In the genomic region with DNA sequence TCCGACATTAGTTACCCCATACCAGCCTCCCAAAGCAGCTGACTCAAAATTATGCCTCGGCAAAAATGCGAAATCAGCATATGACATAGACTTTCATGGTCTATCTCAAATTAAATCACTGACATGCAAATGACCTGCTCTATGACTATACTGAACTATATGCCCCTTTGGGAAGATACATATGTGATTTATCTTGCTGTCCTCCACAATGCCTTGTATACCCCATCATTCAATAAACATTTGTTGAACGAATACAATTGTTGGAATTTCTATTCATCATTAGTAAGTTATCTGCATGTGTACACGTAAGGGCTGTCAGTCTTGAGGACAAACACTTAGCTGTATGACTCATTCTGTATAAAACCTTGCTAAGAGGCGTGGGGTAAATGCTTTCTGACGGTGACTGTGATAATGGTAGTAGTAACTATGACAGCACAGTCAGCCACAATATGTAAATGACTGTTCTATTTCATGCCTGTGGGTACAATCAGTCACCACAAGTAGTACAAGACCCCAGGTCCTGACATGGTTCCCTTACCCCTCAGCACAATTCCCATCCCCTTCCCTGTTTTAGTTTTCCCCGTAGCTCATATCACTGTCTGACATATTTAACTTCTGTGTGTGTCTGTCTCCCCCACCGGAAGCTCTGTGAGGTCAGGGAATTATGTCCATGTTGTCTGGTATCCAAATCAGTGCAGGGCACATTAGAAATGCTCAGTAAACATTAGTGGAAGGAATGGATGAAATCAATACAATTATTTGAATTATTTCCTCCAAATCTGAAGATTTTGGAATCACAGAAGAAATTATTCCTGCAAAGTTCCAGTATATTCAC, we compare ENCODE assay signal across 1 cellular context.
A peak's percentile ranks its signal among the peaks of the same experiment; 100 is the strongest.
TF ChIP-seq lines count a peak whose summit lies in the region.

No MANE protein-coding gene starts in this region.

TF ChIP-seq in GM12878, 131 proteins besides CTCF, POLR2A, EP300 and RAD21 (continued from another document and continues in another):
- TF ChIP-seq, protein P1, sequence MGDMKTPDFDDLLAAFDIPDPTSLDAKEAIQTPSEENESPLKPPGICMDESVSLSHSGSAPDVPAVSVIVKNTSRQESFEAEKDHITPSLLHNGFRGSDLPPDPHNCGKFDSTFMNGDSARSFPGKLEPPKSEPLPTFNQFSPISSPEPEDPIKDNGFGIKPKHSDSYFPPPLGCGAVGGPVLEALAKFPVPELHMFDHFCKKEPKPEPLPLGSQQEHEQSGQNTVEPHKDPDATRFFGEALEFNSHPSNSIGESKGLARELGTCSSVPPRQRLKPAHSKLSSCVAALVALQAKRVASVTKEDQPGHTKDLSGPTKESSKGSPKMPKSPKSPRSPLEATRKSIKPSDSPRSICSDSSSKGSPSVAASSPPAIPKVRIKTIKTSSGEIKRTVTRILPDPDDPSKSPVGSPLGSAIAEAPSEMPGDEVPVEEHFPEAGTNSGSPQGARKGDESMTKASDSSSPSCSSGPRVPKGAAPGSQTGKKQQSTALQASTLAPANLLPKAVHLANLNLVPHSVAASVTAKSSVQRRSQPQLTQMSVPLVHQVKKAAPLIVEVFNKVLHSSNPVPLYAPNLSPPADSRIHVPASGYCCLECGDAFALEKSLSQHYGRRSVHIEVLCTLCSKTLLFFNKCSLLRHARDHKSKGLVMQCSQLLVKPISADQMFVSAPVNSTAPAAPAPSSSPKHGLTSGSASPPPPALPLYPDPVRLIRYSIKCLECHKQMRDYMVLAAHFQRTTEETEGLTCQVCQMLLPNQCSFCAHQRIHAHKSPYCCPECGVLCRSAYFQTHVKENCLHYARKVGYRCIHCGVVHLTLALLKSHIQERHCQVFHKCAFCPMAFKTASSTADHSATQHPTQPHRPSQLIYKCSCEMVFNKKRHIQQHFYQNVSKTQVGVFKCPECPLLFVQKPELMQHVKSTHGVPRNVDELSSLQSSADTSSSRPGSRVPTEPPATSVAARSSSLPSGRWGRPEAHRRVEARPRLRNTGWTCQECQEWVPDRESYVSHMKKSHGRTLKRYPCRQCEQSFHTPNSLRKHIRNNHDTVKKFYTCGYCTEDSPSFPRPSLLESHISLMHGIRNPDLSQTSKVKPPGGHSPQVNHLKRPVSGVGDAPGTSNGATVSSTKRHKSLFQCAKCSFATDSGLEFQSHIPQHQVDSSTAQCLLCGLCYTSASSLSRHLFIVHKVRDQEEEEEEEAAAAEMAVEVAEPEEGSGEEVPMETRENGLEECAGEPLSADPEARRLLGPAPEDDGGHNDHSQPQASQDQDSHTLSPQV (IDR thresholded peaks at IDR 0.05) = peak; percentile 80; the same call in 1 of the 2 replicates
- no peak for TF ChIP-seq SUPT20H (IDR thresholded peaks at IDR 0.05; ENCODE audit: borderline replicate concordance, control insufficient read depth, low read depth, low read length)
- TF ChIP-seq PML (IDR thresholded peaks at IDR 0.05; ENCODE audit: low read length) = no peak
- TF ChIP-seq, protein P2, sequence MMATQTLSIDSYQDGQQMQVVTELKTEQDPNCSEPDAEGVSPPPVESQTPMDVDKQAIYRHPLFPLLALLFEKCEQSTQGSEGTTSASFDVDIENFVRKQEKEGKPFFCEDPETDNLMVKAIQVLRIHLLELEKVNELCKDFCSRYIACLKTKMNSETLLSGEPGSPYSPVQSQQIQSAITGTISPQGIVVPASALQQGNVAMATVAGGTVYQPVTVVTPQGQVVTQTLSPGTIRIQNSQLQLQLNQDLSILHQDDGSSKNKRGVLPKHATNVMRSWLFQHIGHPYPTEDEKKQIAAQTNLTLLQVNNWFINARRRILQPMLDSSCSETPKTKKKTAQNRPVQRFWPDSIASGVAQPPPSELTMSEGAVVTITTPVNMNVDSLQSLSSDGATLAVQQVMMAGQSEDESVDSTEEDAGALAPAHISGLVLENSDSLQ (IDR thresholded peaks at IDR 0.05) = peak; percentile 92
- TF ChIP-seq BACH1 (IDR thresholded peaks at IDR 0.05; ENCODE audit: borderline replicate concordance) = no peak
- no peak for TF ChIP-seq RELA (IDR thresholded peaks at IDR 0.05; ENCODE audit: borderline replicate concordance, partially characterized antibody)
- no peak for TF ChIP-seq NFYA (IDR thresholded peaks at IDR 0.05; ENCODE audit: borderline replicate concordance, low read depth, low read length)
- TF ChIP-seq, protein P3, sequence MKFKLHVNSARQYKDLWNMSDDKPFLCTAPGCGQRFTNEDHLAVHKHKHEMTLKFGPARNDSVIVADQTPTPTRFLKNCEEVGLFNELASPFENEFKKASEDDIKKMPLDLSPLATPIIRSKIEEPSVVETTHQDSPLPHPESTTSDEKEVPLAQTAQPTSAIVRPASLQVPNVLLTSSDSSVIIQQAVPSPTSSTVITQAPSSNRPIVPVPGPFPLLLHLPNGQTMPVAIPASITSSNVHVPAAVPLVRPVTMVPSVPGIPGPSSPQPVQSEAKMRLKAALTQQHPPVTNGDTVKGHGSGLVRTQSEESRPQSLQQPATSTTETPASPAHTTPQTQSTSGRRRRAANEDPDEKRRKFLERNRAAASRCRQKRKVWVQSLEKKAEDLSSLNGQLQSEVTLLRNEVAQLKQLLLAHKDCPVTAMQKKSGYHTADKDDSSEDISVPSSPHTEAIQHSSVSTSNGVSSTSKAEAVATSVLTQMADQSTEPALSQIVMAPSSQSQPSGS (IDR thresholded peaks at IDR 0.05; ENCODE audit: low read length) = no peak
- no peak for TF ChIP-seq ZNF622 (IDR thresholded peaks at IDR 0.05)
- TF ChIP-seq SP1 (IDR thresholded peaks at IDR 0.05; ENCODE audit: low read depth, low read length) = no peak
- TF ChIP-seq, protein P4, sequence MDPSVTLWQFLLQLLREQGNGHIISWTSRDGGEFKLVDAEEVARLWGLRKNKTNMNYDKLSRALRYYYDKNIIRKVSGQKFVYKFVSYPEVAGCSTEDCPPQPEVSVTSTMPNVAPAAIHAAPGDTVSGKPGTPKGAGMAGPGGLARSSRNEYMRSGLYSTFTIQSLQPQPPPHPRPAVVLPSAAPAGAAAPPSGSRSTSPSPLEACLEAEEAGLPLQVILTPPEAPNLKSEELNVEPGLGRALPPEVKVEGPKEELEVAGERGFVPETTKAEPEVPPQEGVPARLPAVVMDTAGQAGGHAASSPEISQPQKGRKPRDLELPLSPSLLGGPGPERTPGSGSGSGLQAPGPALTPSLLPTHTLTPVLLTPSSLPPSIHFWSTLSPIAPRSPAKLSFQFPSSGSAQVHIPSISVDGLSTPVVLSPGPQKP (IDR thresholded peaks at IDR 0.05; ENCODE audit: low read depth, low read length) = no peak
- no peak for TF ChIP-seq CHD2 (IDR thresholded peaks at IDR 0.05; ENCODE audit: borderline replicate concordance, low read depth, low read length)
- peak; percentile 15 for TF ChIP-seq MEF2B (IDR thresholded peaks at IDR 0.05; ENCODE audit: partially characterized antibody, poor library complexity, severe bottlenecking)
- TF ChIP-seq, protein P5, sequence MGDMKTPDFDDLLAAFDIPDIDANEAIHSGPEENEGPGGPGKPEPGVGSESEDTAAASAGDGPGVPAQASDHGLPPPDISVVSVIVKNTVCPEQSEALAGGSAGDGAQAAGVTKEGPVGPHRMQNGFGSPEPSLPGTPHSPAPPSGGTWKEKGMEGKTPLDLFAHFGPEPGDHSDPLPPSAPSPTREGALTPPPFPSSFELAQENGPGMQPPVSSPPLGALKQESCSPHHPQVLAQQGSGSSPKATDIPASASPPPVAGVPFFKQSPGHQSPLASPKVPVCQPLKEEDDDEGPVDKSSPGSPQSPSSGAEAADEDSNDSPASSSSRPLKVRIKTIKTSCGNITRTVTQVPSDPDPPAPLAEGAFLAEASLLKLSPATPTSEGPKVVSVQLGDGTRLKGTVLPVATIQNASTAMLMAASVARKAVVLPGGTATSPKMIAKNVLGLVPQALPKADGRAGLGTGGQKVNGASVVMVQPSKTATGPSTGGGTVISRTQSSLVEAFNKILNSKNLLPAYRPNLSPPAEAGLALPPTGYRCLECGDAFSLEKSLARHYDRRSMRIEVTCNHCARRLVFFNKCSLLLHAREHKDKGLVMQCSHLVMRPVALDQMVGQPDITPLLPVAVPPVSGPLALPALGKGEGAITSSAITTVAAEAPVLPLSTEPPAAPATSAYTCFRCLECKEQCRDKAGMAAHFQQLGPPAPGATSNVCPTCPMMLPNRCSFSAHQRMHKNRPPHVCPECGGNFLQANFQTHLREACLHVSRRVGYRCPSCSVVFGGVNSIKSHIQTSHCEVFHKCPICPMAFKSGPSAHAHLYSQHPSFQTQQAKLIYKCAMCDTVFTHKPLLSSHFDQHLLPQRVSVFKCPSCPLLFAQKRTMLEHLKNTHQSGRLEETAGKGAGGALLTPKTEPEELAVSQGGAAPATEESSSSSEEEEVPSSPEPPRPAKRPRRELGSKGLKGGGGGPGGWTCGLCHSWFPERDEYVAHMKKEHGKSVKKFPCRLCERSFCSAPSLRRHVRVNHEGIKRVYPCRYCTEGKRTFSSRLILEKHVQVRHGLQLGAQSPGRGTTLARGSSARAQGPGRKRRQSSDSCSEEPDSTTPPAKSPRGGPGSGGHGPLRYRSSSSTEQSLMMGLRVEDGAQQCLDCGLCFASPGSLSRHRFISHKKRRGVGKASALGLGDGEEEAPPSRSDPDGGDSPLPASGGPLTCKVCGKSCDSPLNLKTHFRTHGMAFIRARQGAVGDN (IDR thresholded peaks at IDR 0.05) = 0 out of 2 replicates have a peak, but pooled peaks have one; percentile 7
- TF ChIP-seq, protein P6, sequence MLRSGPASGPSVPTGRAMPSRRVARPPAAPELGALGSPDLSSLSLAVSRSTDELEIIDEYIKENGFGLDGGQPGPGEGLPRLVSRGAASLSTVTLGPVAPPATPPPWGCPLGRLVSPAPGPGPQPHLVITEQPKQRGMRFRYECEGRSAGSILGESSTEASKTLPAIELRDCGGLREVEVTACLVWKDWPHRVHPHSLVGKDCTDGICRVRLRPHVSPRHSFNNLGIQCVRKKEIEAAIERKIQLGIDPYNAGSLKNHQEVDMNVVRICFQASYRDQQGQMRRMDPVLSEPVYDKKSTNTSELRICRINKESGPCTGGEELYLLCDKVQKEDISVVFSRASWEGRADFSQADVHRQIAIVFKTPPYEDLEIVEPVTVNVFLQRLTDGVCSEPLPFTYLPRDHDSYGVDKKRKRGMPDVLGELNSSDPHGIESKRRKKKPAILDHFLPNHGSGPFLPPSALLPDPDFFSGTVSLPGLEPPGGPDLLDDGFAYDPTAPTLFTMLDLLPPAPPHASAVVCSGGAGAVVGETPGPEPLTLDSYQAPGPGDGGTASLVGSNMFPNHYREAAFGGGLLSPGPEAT (IDR thresholded peaks at IDR 0.05; ENCODE audit: low read depth) = no peak
- no peak for TF ChIP-seq TCF3 (IDR thresholded peaks at IDR 0.05; ENCODE audit: borderline replicate concordance, insufficient read depth, low read depth, low read length)
- no peak for TF ChIP-seq SIX5 (IDR thresholded peaks at IDR 0.05; ENCODE audit: low read depth, low read length, severe bottlenecking)
- peak; percentile 71; the same call in 1 of the 2 replicates for TF ChIP-seq MTA2 (IDR thresholded peaks at IDR 0.05; ENCODE audit: low read depth)
- TF ChIP-seq CEBPB (IDR thresholded peaks at IDR 0.05; ENCODE audit: borderline replicate concordance in 1 of 2, low read depth in 2 of 2, low read length in 2 of 2) = no peak
- TF ChIP-seq SRF (IDR thresholded peaks at IDR 0.05; ENCODE audit: low read depth in 2 of 2, low read length in 2 of 2) = no peak
- TF ChIP-seq, protein P7, sequence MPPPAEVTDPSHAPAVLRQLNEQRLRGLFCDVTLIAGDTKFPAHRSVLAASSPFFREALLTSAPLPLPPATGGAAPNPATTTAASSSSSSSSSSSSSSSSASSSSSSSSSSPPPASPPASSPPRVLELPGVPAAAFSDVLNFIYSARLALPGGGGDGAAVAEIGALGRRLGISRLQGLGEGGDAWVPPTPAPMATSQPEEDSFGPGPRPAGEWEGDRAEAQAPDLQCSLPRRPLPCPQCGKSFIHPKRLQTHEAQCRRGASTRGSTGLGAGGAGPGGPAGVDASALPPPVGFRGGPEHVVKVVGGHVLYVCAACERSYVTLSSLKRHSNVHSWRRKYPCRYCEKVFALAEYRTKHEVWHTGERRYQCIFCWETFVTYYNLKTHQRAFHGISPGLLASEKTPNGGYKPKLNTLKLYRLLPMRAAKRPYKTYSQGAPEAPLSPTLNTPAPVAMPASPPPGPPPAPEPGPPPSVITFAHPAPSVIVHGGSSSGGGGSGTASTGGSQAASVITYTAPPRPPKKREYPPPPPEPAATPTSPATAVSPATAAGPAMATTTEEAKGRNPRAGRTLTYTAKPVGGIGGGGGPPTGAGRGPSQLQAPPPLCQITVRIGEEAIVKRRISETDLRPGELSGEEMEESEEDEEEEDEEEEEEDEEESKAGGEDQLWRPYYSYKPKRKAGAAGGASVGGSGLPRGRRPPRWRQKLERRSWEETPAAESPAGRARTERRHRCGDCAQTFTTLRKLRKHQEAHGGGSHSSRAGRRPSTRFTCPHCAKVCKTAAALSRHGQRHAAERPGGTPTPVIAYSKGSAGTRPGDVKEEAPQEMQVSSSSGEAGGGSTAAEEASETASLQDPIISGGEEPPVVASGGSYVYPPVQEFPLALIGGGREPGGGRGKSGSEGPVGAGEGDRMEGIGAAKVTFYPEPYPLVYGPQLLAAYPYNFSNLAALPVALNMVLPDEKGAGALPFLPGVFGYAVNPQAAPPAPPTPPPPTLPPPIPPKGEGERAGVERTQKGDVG (CRISPR knock-in tag; IDR thresholded peaks at IDR 0.05) = no peak
- no peak for TF ChIP-seq MYC (IDR thresholded peaks at IDR 0.05; ENCODE audit: insufficient read depth, insufficient read length, insufficient replicate concordance, low read length, severe bottlenecking)
- TF ChIP-seq RB1 (IDR thresholded peaks at IDR 0.05; ENCODE audit: borderline replicate concordance) = no peak
- TF ChIP-seq CBFB (IDR thresholded peaks at IDR 0.05; ENCODE audit: low read depth) = no peak
- no peak for TF ChIP-seq IKZF1 (conservative IDR thresholded peaks at IDR 0.05)
- TF ChIP-seq, protein P8, sequence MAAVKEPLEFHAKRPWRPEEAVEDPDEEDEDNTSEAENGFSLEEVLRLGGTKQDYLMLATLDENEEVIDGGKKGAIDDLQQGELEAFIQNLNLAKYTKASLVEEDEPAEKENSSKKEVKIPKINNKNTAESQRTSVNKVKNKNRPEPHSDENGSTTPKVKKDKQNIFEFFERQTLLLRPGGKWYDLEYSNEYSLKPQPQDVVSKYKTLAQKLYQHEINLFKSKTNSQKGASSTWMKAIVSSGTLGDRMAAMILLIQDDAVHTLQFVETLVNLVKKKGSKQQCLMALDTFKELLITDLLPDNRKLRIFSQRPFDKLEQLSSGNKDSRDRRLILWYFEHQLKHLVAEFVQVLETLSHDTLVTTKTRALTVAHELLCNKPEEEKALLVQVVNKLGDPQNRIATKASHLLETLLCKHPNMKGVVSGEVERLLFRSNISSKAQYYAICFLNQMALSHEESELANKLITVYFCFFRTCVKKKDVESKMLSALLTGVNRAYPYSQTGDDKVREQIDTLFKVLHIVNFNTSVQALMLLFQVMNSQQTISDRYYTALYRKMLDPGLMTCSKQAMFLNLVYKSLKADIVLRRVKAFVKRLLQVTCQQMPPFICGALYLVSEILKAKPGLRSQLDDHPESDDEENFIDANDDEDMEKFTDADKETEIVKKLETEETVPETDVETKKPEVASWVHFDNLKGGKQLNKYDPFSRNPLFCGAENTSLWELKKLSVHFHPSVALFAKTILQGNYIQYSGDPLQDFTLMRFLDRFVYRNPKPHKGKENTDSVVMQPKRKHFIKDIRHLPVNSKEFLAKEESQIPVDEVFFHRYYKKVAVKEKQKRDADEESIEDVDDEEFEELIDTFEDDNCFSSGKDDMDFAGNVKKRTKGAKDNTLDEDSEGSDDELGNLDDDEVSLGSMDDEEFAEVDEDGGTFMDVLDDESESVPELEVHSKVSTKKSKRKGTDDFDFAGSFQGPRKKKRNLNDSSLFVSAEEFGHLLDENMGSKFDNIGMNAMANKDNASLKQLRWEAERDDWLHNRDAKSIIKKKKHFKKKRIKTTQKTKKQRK (IDR thresholded peaks at IDR 0.05; ENCODE audit: low read depth, low read length) = no peak
- TF ChIP-seq NR2F1 (conservative IDR thresholded peaks at IDR 0.05) = peak; percentile 23; the same call in 1 of the 2 replicates
